ENCODE assay signal across 28 cellular contexts in the genomic region with DNA sequence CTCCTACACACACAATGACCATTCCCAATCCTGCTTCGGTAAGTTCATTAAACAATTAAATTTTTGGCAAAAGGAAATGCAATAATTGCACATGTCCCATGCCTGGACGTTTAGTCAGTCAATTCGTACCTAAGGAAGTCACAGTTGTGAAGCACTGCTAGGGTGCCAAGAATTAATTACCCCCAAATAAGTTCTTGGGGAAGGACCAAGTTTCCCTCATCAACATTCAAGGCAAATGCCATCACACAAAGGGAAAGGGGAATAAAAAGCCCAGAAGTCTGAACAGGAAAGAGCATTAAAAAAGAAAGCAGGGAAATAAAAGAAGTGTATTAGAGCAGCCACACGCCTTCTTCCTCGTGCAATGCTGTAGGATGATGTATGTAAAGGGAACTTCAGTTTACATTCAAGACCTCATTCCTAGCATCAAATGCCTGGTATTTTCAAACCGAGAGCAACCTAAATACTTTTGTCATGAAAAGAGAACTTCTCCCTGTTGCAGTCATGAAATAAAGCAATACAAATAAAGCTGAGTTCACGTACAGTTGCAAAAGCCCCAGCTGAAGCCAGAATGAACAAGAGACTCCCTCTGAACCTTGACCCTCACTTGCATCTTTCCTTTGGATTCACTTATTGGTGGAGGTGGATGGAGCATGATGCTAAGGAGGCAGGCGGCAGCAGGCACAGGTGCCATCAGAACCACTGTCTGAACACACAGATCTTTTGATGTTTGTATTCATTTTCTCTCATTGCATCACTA.
"Had no signal": no experiment of that assay in that cellular context is flagged by ENCODE, and none has a peak within 500 bp of the region (broad histone marks: within the 10 kb centered on the region; RNA-seq: fewer than 3 reads in every experiment).

No MANE protein-coding gene starts in this region.

- H3K9me3 ChIP-seq: gastrocnemius medialis, heart left ventricle, psoas muscle, spleen, thoracic aorta, tibial nerve, upper lobe of right lung, uterus had no signal

- H3K27me3 ChIP-seq: gastrocnemius medialis, heart left ventricle, neural progenitor cell, spleen, tibial nerve, upper lobe of right lung, uterus had no signal

- ATAC-seq: esophagus mucosa; gastrocnemius medialis; heart left ventricle; left colon; left ventricle myocardium superior; naive thymus-derived CD4-positive, alpha-beta T cell; psoas muscle; right cardiac atrium; stimulated activated naive B cell treated with anti-CD40 and anti-IgM and Interleukin-4, amounts not matched to agents 10 μg/mL and 1 μg/mL and 100 μg/mL, for 72 hours; upper lobe of right lung had no signal

- H3K27ac ChIP-seq: epithelial cell of prostate, gastrocnemius medialis, heart left ventricle, neural progenitor cell, psoas muscle, skin epidermis, spleen, thoracic aorta, tibial nerve, upper lobe of right lung, uterus had no signal

- H3K36me3 ChIP-seq: gastrocnemius medialis, heart left ventricle, neural progenitor cell, spleen, thoracic aorta, tibial nerve, upper lobe of right lung, uterus had no signal

- H3K4me1 ChIP-seq: gastrocnemius medialis, heart left ventricle, neural progenitor cell, psoas muscle, spleen, tibial nerve, upper lobe of right lung, uterus had no signal

- DNase-seq: cerebellar nuclear complex; cortex of kidney; effector CD4-positive, alpha-beta T cell; endodermal cell; foreskin fibroblast; gastrocnemius medialis; heart left ventricle; islet precursor cell; kidney glomerular epithelial cell; left colon; left ventricle myocardium superior; mesenchymal stem cell; naive thymus-derived CD4-positive, alpha-beta T cell; nucleus accumbens; posterior cingulate gyrus; psoas muscle; right cardiac atrium; spleen; stimulated activated naive B cell treated with anti-CD40 and anti-IgM and Interleukin-4, amounts not matched to agents 10 μg/mL and 1 μg/mL and 100 μg/mL, for 72 hours; upper lobe of right lung; uterus had no signal

- H3K4me3 ChIP-seq: gastrocnemius medialis, heart left ventricle, lung, neural progenitor cell, psoas muscle, skin epidermis, spleen, thoracic aorta, tibial nerve, upper lobe of right lung, uterus had no signal
